Comparison of ENCODE assay signal across 12 cellular contexts in genomic region chr9:75063556-75064305, GRCh38. TPM values are rescaled to one million over a fixed set of nuclear protein-coding genes. Genes with fewer than 3 reads are reported as not detected.
DNase-seq lines count a peak whose midpoint lies in the region; ATAC-seq and TF ChIP-seq lines count a peak whose summit lies in the region.
"Had no signal": no experiment of that assay in that cellular context is flagged by ENCODE, and none has a peak within 500 bp of the region (broad histone marks: within the 10 kb centered on the region; RNA-seq: fewer than 3 reads in every experiment).

No MANE protein-coding gene starts in this region.

- no peaks in the 10 kb centered on the region for H3F3A ChIP-seq in neural cell (ENCODE audit: insufficient read depth, low read length, poor library complexity, severe bottlenecking)

- no peaks in the 10 kb centered on the region for H4K20me1 ChIP-seq in neural cell (ENCODE audit: insufficient read depth)

- no peaks in the 10 kb centered on the region for H3K36me3 Mint-ChIP-seq in type B pancreatic cell

- H2AFZ ChIP-seq in neural cell (ENCODE audit: low read depth, low read length) = no peak overlapping the region

- no peaks in the 10 kb centered on the region for H3K27me3 ChIP-seq in neural cell (ENCODE audit: insufficient read depth, low read depth, low read length)
- H3K27me3 ChIP-seq: suprapubic skin had no signal

- H3K4me3 ChIP-seq in neural cell (ENCODE audit: low read length) = peak overlapping the region; percentile 21
- H3K4me3 ChIP-seq: suprapubic skin had no signal

- no peak for TF ChIP-seq CTCF in neural cell (IDR thresholded peaks at IDR 0.05; ENCODE audit: poor library complexity, severe bottlenecking)
- no peak for TF ChIP-seq CTCF in type B pancreatic cell (conservative IDR thresholded peaks at IDR 0.05)
- TF ChIP-seq CTCF in GM10266 (IDR thresholded peaks at IDR 0.05; ENCODE audit: control insufficient read depth, insufficient read depth, low read depth, missing control alignments) = no peak

- H3K4me1 Mint-ChIP-seq in type B pancreatic cell (ENCODE audit: unreplicated experiment) = no peaks in the 10 kb centered on the region
- H3K4me1 Mint-ChIP-seq: immature natural killer cell had no signal

- H3K9me3 ChIP-seq in neural cell (ENCODE audit: low read length) = no peaks in the 10 kb centered on the region
- H3K9me3 ChIP-seq: suprapubic skin had no signal

- H3K27ac ChIP-seq in neural cell (ENCODE audit: low read length) = peak overlapping the region; percentile 30
- H3K27ac ChIP-seq: suprapubic skin had no signal

- H3K27ac Mint-ChIP-seq in type B pancreatic cell = no peak overlapping the region
- H3K27ac Mint-ChIP-seq: activated CD4-positive, alpha-beta T cell treated with anti-CD3 and anti-CD28 coated beads, Interleukin-2, amount 10 ng/mL, durations not matched to agents 7 days and 5 days; T-helper 1 cell treated with Interleukin-12 subunit alpha and Interleukin-12 subunit beta and Interleukin-4 antibody, amounts not matched to agents 30 μg/mL and 1 μg/mL, for 36 hours had no signal

- H3K4me3 Mint-ChIP-seq in type B pancreatic cell = no peak overlapping the region
- H3K4me3 Mint-ChIP-seq: activated CD4-positive, alpha-beta T cell treated with anti-CD3 and anti-CD28 coated beads, Interleukin-2, amount 10 ng/mL, durations not matched to agents 7 days and 5 days; immature natural killer cell; T-helper 1 cell treated with Interleukin-12 subunit alpha and Interleukin-12 subunit beta and Interleukin-4 antibody, amounts not matched to agents 30 μg/mL and 1 μg/mL, for 36 hours had no signal

- peak overlapping the region; percentile 37 for H3K4me2 ChIP-seq in neural cell (ENCODE audit: low read length)

- TF ChIP-seq RAD21 in neural cell (conservative IDR thresholded peaks at IDR 0.05) = no peak

- H3K79me2 ChIP-seq in neural cell (replicated peaks; ENCODE audit: insufficient read depth, low read length) = no peaks in the 10 kb centered on the region

- no peaks in the 10 kb centered on the region for H3K9me2 ChIP-seq in neural cell (ENCODE audit: insufficient read depth, low read length)

- no peaks in the 10 kb centered on the region for H3K36me3 ChIP-seq in neural cell (ENCODE audit: insufficient read depth, low read length)

- H3K9me3 Mint-ChIP-seq in type B pancreatic cell = no peaks in the 10 kb centered on the region

- ATAC-seq in GM21737 (IDR thresholded peaks at IDR 0.05; ENCODE audit: unreplicated experiment) = no peak

- no peak overlapping the region for H3K9ac ChIP-seq in neural cell (ENCODE audit: low read length)

- H3K27me3 Mint-ChIP-seq in type B pancreatic cell = no peaks in the 10 kb centered on the region
- H3K27me3 Mint-ChIP-seq: activated CD4-positive, alpha-beta T cell treated with anti-CD3 and anti-CD28 coated beads, Interleukin-2, amount 10 ng/mL, durations not matched to agents 7 days and 5 days had no signal

- peak; percentile 88 for TF ChIP-seq EP300 in neural cell (conservative IDR thresholded peaks at IDR 0.05; ENCODE audit: poor library complexity, severe bottlenecking)

- peak; percentile 34 for DNase-seq in EH (ENCODE audit: low read depth)
- DNase-seq in LHCN-M2 (ENCODE audit: low read depth) = peak; percentile 63
- DNase-seq in cerebellar cortex (ENCODE audit: low spot score) = peak; percentile 89
- no peak for DNase-seq in type B pancreatic cell (ENCODE audit: extremely low spot score, unreplicated experiment)
- no peak for DNase-seq in GM10266 (ENCODE audit: extremely low spot score)
- DNase-seq: activated CD4-positive, alpha-beta T cell treated with anti-CD3 and anti-CD28 coated beads, Interleukin-2, amount 10 ng/mL, durations not matched to agents 7 days and 5 days; immature natural killer cell; Kasumi-1 had no signal

TF ChIP-seq in neural cell, 6 proteins besides CTCF, POLR2A, EP300 and RAD21:
- TF ChIP-seq SMC3 (conservative IDR thresholded peaks at IDR 0.05; ENCODE audit: poor library complexity) = no peak
- TF ChIP-seq POLR2AphosphoS5 (IDR thresholded peaks at IDR 0.05) = peak; percentile 74
- TF ChIP-seq REST (IDR thresholded peaks at IDR 0.05; ENCODE audit: borderline replicate concordance) = peak; percentile 38
TF ChIP-seq in neural cell: peak in this region for 2.

RNA-seq across cellular contexts. Expression of gene NMRK1, which starts 24.2 kb away (rescaled TPM):
- total RNA-seq in LHCN-M2 (2014; rRNA removed) (31.5 and 31.6 TPM in 2 replicates), type B pancreatic cell (ENCODE audit: low replicate concordance) (7.5 and 8.2 TPM in 2 replicates)
- 24.3 TPM for polyA plus RNA-seq in LHCN-M2 (2012)
- polyA plus RNA-seq in neural cell = 11.5 and 12.9 TPM in 2 replicates
- 3.9 and 5.0 TPM in 2 replicates for polyA minus RNA-seq in neural cell

RNA-seq across cellular contexts. Expression of gene OSTF1, which starts 24.6 kb away (rescaled TPM):
- total RNA-seq in LHCN-M2 (2014; rRNA removed) = 36.0 and 36.2 TPM in 2 replicates
- polyA plus RNA-seq in LHCN-M2 (2012) = 40.9 TPM
- 6.2 and 8.8 TPM in 2 replicates for polyA plus RNA-seq in neural cell
- 8.5 and 9.0 TPM in 2 replicates for polyA minus RNA-seq in neural cell
- total RNA-seq in type B pancreatic cell (ENCODE audit: low replicate concordance) = 18.3 and 31.9 TPM in 2 replicates

RNA-seq across cellular contexts. Expression of gene CARNMT1, which starts 35.6 kb away (rescaled TPM):
- total RNA-seq in LHCN-M2 (2014; rRNA removed) (35.3 and 42.5 TPM in 2 replicates), type B pancreatic cell (ENCODE audit: low replicate concordance) (21.3 and 22.7 TPM in 2 replicates)
- 2.9 TPM for polyA plus RNA-seq in LHCN-M2 (2012)
- polyA plus RNA-seq in neural cell = 15.3 and 15.7 TPM in 2 replicates
- 41.4 and 46.0 TPM in 2 replicates for polyA minus RNA-seq in neural cell

Comparison
In these comparisons a context has a peak if more than half of its experiments do, and no peak if none do; other contexts are left out.
1. DNase-seq: peak in EH (single experiment), LHCN-M2 (single experiment) and cerebellar cortex (single experiment); none in type B pancreatic cell (single experiment) and GM10266 (single experiment).